ENCODE assay signal across 18 cellular contexts in genomic region chr5:2381070-2381469, GRCh38.
"Had no signal": no experiment of that assay in that cellular context is flagged by ENCODE, and none has a peak within 500 bp of the region (broad histone marks: within the 10 kb centered on the region; RNA-seq: fewer than 3 reads in every experiment).

No MANE protein-coding gene starts in this region.

- DNase-seq: hippocampal formation; kidney; left colon; left ventricle myocardium inferior; mesendoderm; naive B cell; natural killer cell; nephron progenitor cell; sigmoid colon; small intestine; stimulated activated CD4-positive, alpha-beta T cell treated with anti-CD3 and anti-CD28 coated beads, Interleukin-1b, Interleukin-23, amount 100 ng/mL, for 48 hours; stimulated activated CD4-positive, alpha-beta T cell treated with anti-CD3 and anti-CD28 coated beads, Interleukin-2, amount 100 ng/mL, for 48 hours; stimulated activated CD4-positive, alpha-beta T cell treated with anti-CD3 and anti-CD28 coated beads, Interleukin-4, amount 100 ng/mL, for 4 hours; stimulated activated CD8-positive, alpha-beta memory T cell treated with anti-CD3 and anti-CD28 coated beads, Interleukin-4, amount 100 ng/mL, for 48 hours; stimulated activated naive CD4-positive, alpha-beta T cell treated with Interleukin-2 at 50 U/mL for 16 hours; stimulated activated naive CD8-positive, alpha-beta T cell treated with anti-CD3 and anti-CD28 coated beads, Interleukin-15, amount 100 ng/mL, for 72 hours; substantia nigra had no signal

- ATAC-seq: left colon; natural killer cell; stimulated activated memory B cell treated with anti-CD40 and anti-IgM and Interleukin-4, amounts not matched to agents 10 μg/mL and 1 μg/mL and 100 μg/mL, for 72 hours; stimulated activated naive CD8-positive, alpha-beta T cell treated with anti-CD3 and anti-CD28 coated beads, Interleukin-15, amount 100 ng/mL, for 72 hours had no signal
